ENCODE assay signal across 8 cellular contexts in the genomic region with DNA sequence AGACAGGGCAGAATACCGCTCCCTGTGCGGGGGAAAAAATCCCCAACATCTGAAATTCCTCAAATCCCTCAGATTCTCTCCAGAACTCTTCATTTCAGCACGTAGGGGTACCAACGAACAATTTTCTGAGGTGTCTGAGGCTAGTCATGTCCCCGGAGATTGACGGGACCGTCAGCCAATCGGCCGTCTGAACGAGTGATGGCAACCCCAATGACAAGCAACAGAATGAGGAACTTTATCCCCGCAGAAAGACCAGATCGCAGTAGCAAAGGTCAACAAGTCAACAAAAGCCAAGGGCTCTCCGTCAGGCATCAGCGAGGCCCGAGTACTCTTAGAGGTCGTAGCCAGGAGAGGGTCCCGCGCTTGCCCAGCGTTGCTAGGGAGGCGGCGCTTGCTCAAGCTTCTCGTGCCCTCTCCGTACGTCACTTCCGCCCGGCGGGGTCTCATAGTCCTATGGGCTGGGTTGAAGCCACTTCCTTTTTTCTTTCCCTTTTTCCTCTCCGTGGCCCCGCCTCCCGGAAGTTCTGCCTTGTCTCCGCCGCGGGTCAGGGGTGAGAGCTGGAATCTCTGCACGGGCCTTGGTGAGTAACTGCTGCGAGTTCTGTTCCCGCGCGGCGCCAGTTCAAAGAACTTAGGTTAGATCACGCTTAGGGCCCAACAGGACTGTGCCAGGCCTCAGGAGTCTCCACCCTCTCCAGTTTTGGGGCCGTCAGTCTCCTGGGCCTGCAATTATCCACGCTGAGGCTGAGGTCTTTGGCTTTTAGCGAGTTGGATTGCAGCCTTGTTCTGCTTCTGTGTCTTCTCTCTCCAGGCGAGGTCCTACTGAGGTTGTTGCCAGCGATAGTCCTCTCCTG. TPM values are rescaled to one million over a fixed set of nuclear protein-coding genes. Genes with fewer than 3 reads are reported as not detected.
DNase-seq lines count a peak whose midpoint lies in the region; TF ChIP-seq lines count a peak whose summit lies in the region.

RNF20 (plus strand) TSS at position 520 of the 854 bp plus-strand sequence. CDS start 1,571 bp downstream, outside the sequence.

- peaks cover 8% of the 10 kb centered on the region for H3K23me2 ChIP-seq in H9 (ENCODE audit: insufficient read length, low read depth, low read length, poor library complexity, severe bottlenecking)

- H4K91ac ChIP-seq in H9 (ENCODE audit: insufficient read length, low read depth, low read length) = no peak within 1 kb of the TSS

- H3K9me3 ChIP-seq in H9 (ENCODE audit: control insufficient read depth, low read depth, low read length) (no peaks in the 10 kb centered on the region), MG63 (no peaks in the 10 kb centered on the region)

- H3K9ac ChIP-seq in H9 (ENCODE audit: extremely low read depth, insufficient read length, low read length) = peak within 1 kb of the TSS; percentile 93

- H3K27ac Mint-ChIP-seq in H9 = peak within 1 kb of the TSS; percentile 99 to 100 (median 100)
- H3K27ac Mint-ChIP-seq in nephron = peak within 1 kb of the TSS; percentile 97 to 99 (median 97)
- peak within 1 kb of the TSS; percentile 96 for H3K27ac Mint-ChIP-seq in stimulated activated naive CD8-positive, alpha-beta T cell treated with anti-CD3 and anti-CD28 coated beads, Interleukin-15, Interleukin-2, amounts not matched to agents 100 ng/mL and 50 ng/mL, for 24 hours

- H3K36me3 ChIP-seq in MG63 = peaks cover 27% of the 10 kb centered on the region

- no peak within 1 kb of the TSS for H4K5ac ChIP-seq in H9 (ENCODE audit: insufficient read length, low read depth, low read length)

- H3K4me1 Mint-ChIP-seq in H9 = peaks cover 6 to 10% of the 10 kb centered on the region in 2 experiments; a peak in 2 of 4 replicates
- peaks cover 14% of the 10 kb centered on the region for H3K4me1 Mint-ChIP-seq in nephron
- peaks cover 17% of the 10 kb centered on the region for H3K4me1 Mint-ChIP-seq in stimulated activated naive CD8-positive, alpha-beta T cell treated with anti-CD3 and anti-CD28 coated beads, Interleukin-15, Interleukin-2, amounts not matched to agents 100 ng/mL and 50 ng/mL, for 24 hours (ENCODE audit: low read depth)

- H2BK12ac ChIP-seq in H9 (ENCODE audit: insufficient read length, low read depth, low read length) = no peak within 1 kb of the TSS

- H3K4ac ChIP-seq in H9 (ENCODE audit: low read depth, low read length) = no peak within 1 kb of the TSS

- TF ChIP-seq CTCF in H9 (conservative IDR thresholded peaks at IDR 0.05) (no peak), fibroblast of the aortic adventitia (IDR thresholded peaks at IDR 0.05; ENCODE audit: insufficient read depth, low read length) (no peak), nephron (IDR thresholded peaks at IDR 0.05; ENCODE audit: unreplicated experiment in 3 of 3) (no peak)

- no peaks in the 10 kb centered on the region for H3K4me1 ChIP-seq in H9 (ENCODE audit: insufficient read depth, low read length)

- H2BK15ac ChIP-seq in H9 (ENCODE audit: low read depth, low read length) = no peak within 1 kb of the TSS

- H3K4me3 Mint-ChIP-seq in H9 = peak within 1 kb of the TSS; percentile 90 to 95
- peak within 1 kb of the TSS; percentile 86 to 96 (median 95) for H3K4me3 Mint-ChIP-seq in nephron
- H3K4me3 Mint-ChIP-seq in stimulated activated naive CD8-positive, alpha-beta T cell treated with anti-CD3 and anti-CD28 coated beads, Interleukin-15, Interleukin-2, amounts not matched to agents 100 ng/mL and 50 ng/mL, for 24 hours = peak within 1 kb of the TSS; percentile 90

- H3T11ph ChIP-seq in H9 (ENCODE audit: low read length) = no peak within 1 kb of the TSS

- H3K27me3 Mint-ChIP-seq in H9 (ENCODE audit: low read depth) (no peaks in the 10 kb centered on the region), nephron (ENCODE audit: low read depth) (no peaks in the 10 kb centered on the region)
- H3K27me3 Mint-ChIP-seq in stimulated activated naive CD8-positive, alpha-beta T cell treated with anti-CD3 and anti-CD28 coated beads, Interleukin-15, Interleukin-2, amounts not matched to agents 100 ng/mL and 50 ng/mL, for 24 hours = peaks cover 4% of the 10 kb centered on the region

- peak within 1 kb of the TSS; percentile 99 for H3K4me2 ChIP-seq in H9 (ENCODE audit: insufficient read depth, insufficient read length, low read length)

- H3K36me3 Mint-ChIP-seq in H9 (ENCODE audit: insufficient read depth in 1 of 3, low read depth in 3 of 3) = peaks cover 5 to 9% (median 6%) of the 10 kb centered on the region in 3 experiments; a peak in 6 of 7 replicates
- H3K36me3 Mint-ChIP-seq in nephron (ENCODE audit: low read depth) = peaks cover 8% of the 10 kb centered on the region
- no peaks in the 10 kb centered on the region for H3K36me3 Mint-ChIP-seq in stimulated activated naive CD8-positive, alpha-beta T cell treated with anti-CD3 and anti-CD28 coated beads, Interleukin-15, Interleukin-2, amounts not matched to agents 100 ng/mL and 50 ng/mL, for 24 hours (ENCODE audit: low read depth)

- peak within 1 kb of the TSS; percentile 69 for H3K4me3 ChIP-seq in MG63
- H3K4me3 ChIP-seq in fibroblast of the aortic adventitia (ENCODE audit: low read depth, low read length) = peak within 1 kb of the TSS; percentile 98

- no peaks in the 10 kb centered on the region for H3K27me3 ChIP-seq in H9 (ENCODE audit: insufficient read depth, low read length)
- no peaks in the 10 kb centered on the region for H3K27me3 ChIP-seq in MG63

- no peak within 1 kb of the TSS for H4K8ac ChIP-seq in H9 (replicated peaks; ENCODE audit: insufficient read length, low read depth, low read length)

- no peak within 1 kb of the TSS for H3K56ac ChIP-seq in H9 (ENCODE audit: insufficient read length, low read depth, low read length)

- peak within 1 kb of the TSS; percentile 97 for H2AFZ ChIP-seq in H9 (ENCODE audit: low read length)

- no peak within 1 kb of the TSS for H2BK120ac ChIP-seq in H9 (ENCODE audit: low read depth, low read length, poor library complexity, severe bottlenecking)

- peak within 1 kb of the TSS; percentile 29 for H3K27ac ChIP-seq in H9 (ENCODE audit: insufficient read length, low read depth, low read length)

- no peak within 1 kb of the TSS for H2BK5ac ChIP-seq in H9 (ENCODE audit: insufficient read length, low read length)

- no CpG with 5 or more reads among the region's 45 CpGs for WGBS in H9 (ENCODE audit: extremely low coverage, insufficient read length, low lambda C conversion rate)

- H2BK20ac ChIP-seq in H9 (ENCODE audit: low read depth, low read length, poor library complexity, severe bottlenecking) = no peak within 1 kb of the TSS

- DNase-seq in ELR (ENCODE audit: low read depth) (peak; percentile 100), H9 (peak; percentile 99), MG63 (peak; percentile 100), SHP77 treated with DMSO at 0.1 percent for 48 hours (lab: John Stamatoyannopoulos, UW) (peak; percentile 97), fibroblast of the aortic adventitia (ENCODE audit: low read depth) (peak; percentile 99)
- DNase-seq in activated effector memory CD4-positive, alpha-beta T cell treated with anti-CD3 and anti-CD28 coated beads, Interleukin-2, amount 50 U/mL, for 16 hours = peak; percentile 100

- H3K9me3 Mint-ChIP-seq in H9 (no peaks in the 10 kb centered on the region), nephron (no peaks in the 10 kb centered on the region)
- H3K9me3 Mint-ChIP-seq in stimulated activated naive CD8-positive, alpha-beta T cell treated with anti-CD3 and anti-CD28 coated beads, Interleukin-15, Interleukin-2, amounts not matched to agents 100 ng/mL and 50 ng/mL, for 24 hours = no peaks in the 10 kb centered on the region

- H3K79me1 ChIP-seq in H9 (ENCODE audit: insufficient read depth, low read depth, low read length, poor library complexity, severe bottlenecking) = peaks cover 4% of the 10 kb centered on the region

- peak within 1 kb of the TSS; percentile 99 for H3K18ac ChIP-seq in H9 (ENCODE audit: insufficient read length, low read depth, low read length)

- no peaks in the 10 kb centered on the region for H4K20me1 ChIP-seq in H9 (ENCODE audit: control insufficient read depth, insufficient read depth, insufficient read length)

- no peak within 1 kb of the TSS for H2AK5ac ChIP-seq in H9 (ENCODE audit: insufficient read length, low read length)

- H3K14ac ChIP-seq in H9 (ENCODE audit: insufficient read depth, low read length) = peak within 1 kb of the TSS; percentile 96

- peaks cover 3% of the 10 kb centered on the region; the same call in 1 of the 2 replicates for H3K79me2 ChIP-seq in H9 (ENCODE audit: insufficient read depth, low read length)

- no peak within 1 kb of the TSS for H3K23ac ChIP-seq in H9 (ENCODE audit: insufficient read length, low read depth, low read length)

RNA-seq across cellular contexts. Expression of gene RNF20, which starts in this region (rescaled TPM):
- total RNA-seq in H9 (2021) (45.4 and 48.5 TPM in 2 replicates), fibroblast of the aortic adventitia (ENCODE audit: low replicate concordance) (37.7 and 59.9 TPM in 2 replicates)
- total RNA-seq in MG63 (2014; rRNA removed; shearing (Covaris generic); ENCODE audit: low replicate concordance) = 20.4 and 33.2 TPM in 2 replicates

Comparison
In these comparisons a context has a peak if more than half of its experiments do, and no peak if none do; other contexts are left out.
1. Peak in every context shown above with its lines: DNase-seq, H3K4me3 ChIP-seq and H3K27ac ChIP-seq.